ENCODE assay signal across 21 cellular contexts in the genomic region with DNA sequence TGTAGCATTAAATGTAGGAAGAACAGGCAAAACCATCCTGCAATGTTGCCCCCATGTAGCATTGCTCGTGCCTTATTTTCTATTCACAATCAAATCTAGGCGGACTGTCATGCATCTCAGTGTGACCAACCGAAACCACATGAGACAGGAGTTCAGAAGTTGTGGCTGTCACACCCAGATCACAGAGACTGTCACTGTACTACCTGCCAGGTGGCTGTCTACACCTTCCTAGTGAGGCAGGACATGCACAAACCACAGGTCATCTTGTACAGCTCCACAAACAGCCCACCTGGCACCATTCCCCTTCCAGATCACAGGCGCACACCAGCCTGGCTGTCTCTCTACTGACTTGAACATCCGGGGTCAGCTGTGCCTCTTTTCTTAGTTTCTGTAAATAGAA.
"Had no signal": no experiment of that assay in that cellular context is flagged by ENCODE, and none has a peak within 500 bp of the region (broad histone marks: within the 10 kb centered on the region; RNA-seq: fewer than 3 reads in every experiment).

No MANE protein-coding gene starts in this region.

- H3K36me3 ChIP-seq: MG63, Peyer's patch, SJSA1 had no signal

- DNase-seq: IMR-90, Karpas-422, KG1, MG63, NCI-H1092, NCI-H1105 treated with DMSO at 0.1 percent for 48 hours, NCI-H1417 treated with DMSO at 0.1 percent for 48 hours, NCI-H146, NCI-H1694 treated with DMSO at 0.1 percent for 48 hours, NCI-H1930, NCI-H2107, NCI-H2227 treated with DMSO at 0.1 percent for 48 hours, NCI-H526 treated with DMSO at 0.1 percent for 48 hours, OCI-M1, PC-9, Peyer's patch, Right ventricle myocardium superior, SIG-M5 had no signal

- FAIRE-seq: HepG2 had no signal

- H3K4me3 ChIP-seq: MG63, PC-9, Peyer's patch, SJSA1, SK-N-MC had no signal

- H3K27me3 ChIP-seq: MG63, Peyer's patch, SJSA1 had no signal
